Comparison of ENCODE assay signal across 21 cellular contexts in the genomic region with DNA sequence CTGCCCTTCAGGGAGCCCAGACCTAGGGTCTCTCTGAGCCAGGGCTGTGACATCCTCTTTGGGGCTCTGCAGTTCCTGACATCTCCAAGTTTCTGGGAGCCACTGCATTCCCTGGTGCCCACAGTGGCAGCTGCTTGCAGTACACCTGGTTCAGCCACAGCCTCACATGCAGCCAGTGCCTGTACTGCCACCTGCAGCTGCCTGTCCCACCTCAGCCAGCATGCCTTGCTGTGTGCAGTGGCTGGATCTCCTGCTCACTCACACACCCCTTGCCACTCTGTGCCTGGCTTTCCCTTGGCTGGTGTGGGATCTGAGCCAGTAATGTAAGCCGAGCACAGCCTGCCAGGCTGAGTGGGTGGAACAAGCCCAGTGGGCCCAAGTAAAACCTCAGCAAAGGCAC.
DNase-seq lines count a peak whose midpoint lies in the region; ATAC-seq, FAIRE-seq and TF ChIP-seq lines count a peak whose summit lies in the region.
"Had no signal": no experiment of that assay in that cellular context is flagged by ENCODE, and none has a peak within 500 bp of the region (broad histone marks: within the 10 kb centered on the region; RNA-seq: fewer than 3 reads in every experiment).

No MANE protein-coding gene starts in this region.

- BruUV-seq in MCF 10A (replicated peaks; lab: Mats Ljungman, UMichigan) (no TSS peak), mammary epithelial cell (replicated peaks; lab: Mats Ljungman, UMichigan) (no TSS peak), HepG2 (replicated peaks; lab: Mats Ljungman, UMichigan) (no TSS peak)

- CTCF ChIA-PET in MCF 10A (lab: Yijun Ruan, JAX) = interaction anchor here (0.7 to 1.5 kb wide), 3 partner anchors 12 to 495 kb away, joined by 3 to 5 read pairs (median 3); no protein-coding TSS in a partner anchor
- CTCF ChIA-PET in mammary epithelial cell (lab: Charles Lee; ENCODE audit: low non-redundant PET) = no interaction called here
- CTCF ChIA-PET in HepG2 (lab: Yijun Ruan, JAX; ENCODE audit: low intra/inter-chr PET ratio, low total read pairs) = no interaction called here

- H3K4me3 Mint-ChIP-seq in MCF 10A (ENCODE audit: unreplicated experiment) = no peak overlapping the region
- H3K4me3 Mint-ChIP-seq: activated naive CD4-positive, alpha-beta T cell treated with anti-CD3 and anti-CD28 coated beads, Interleukin-2, amount 50 U/mL, for 24 hours; central memory CD8-positive, alpha-beta T cell had no signal

- H3K4me3 ChIP-seq in mammary epithelial cell (replicated peaks in 1 of 3; ENCODE audit: insufficient read depth in 1 of 3, low read depth in 2 of 3, low read length in 3 of 3) (no peak overlapping the region), HepG2 (replicated peaks in 1 of 3; ENCODE audit: insufficient read depth in 1 of 3, low read depth in 2 of 3, low read length in 3 of 3) (no peak overlapping the region), stomach (no peak overlapping the region)
- H3K4me3 ChIP-seq: ascending aorta, thoracic aorta had no signal

- H3K4me1 ChIP-seq in mammary epithelial cell (ENCODE audit: insufficient read depth, low read length) (no peaks in the 10 kb centered on the region), HepG2 (ENCODE audit: insufficient read depth, low read length) (no peaks in the 10 kb centered on the region), stomach (peaks cover 0 to 4% (median 0%) of the 10 kb centered on the region in 4 donors)
- H3K4me1 ChIP-seq: ascending aorta had no signal

- H3K4me1 Mint-ChIP-seq in MCF 10A (ENCODE audit: insufficient read depth, unreplicated experiment) = no peaks in the 10 kb centered on the region
- H3K4me1 Mint-ChIP-seq: activated naive CD4-positive, alpha-beta T cell treated with anti-CD3 and anti-CD28 coated beads, Interleukin-2, amount 50 U/mL, for 24 hours; central memory CD8-positive, alpha-beta T cell had no signal

- TF ChIP-seq EP300 in HepG2 (IDR thresholded peaks at IDR 0.05; ENCODE audit: low read depth in 2 of 2, low read length in 2 of 2) (no peak), HepG2 (CRISPR knock-in tag; IDR thresholded peaks at IDR 0.05; ENCODE audit: borderline replicate concordance) (no peak), stomach (IDR thresholded peaks at IDR 0.05) (no peak)

- intact Hi-C loops in MCF 10A (cut with micrococcal nuclease) (no loop called here), mammary epithelial cell (cut with micrococcal nuclease) (no loop called here), HepG2 (cut with micrococcal nuclease; ENCODE audit: unreplicated experiment) (no loop called here), stomach (cut with DNase I; ENCODE audit: low total_unique reads) (no loop called here)

- WGBS in mammary epithelial cell (ENCODE audit: low coverage, missing lambda C conversion rate) = no CpG with 5 or more reads among the region's 1 CpG
- 17% methylated on average over 1 of the region's 1 CpG for WGBS in HepG2 (ENCODE audit: low lambda C conversion rate)
- 45 to 67% (median 55%) methylated on average over 1 of the region's 1 CpG for WGBS in stomach, 5 donors

- DNase-seq in MCF 10A (ENCODE audit: unreplicated experiment) = peak; percentile 14
- no peak for DNase-seq in mammary epithelial cell
- peak; percentile 48 for DNase-seq in SW480 (ENCODE audit: low spot score)
- DNase-seq in HepG2 (ENCODE audit: low spot score) = no peak
- DNase-seq in NCI-H2227 (lab: John Stamatoyannopoulos, UW; ENCODE audit: unreplicated experiment) = no peak
- DNase-seq in D721Med (ENCODE audit: insufficient read length, low spot score) = no peak
- no peak for DNase-seq in stomach
- DNase-seq in activated CD4-positive, alpha-beta T cell treated with anti-CD3 and anti-CD28 coated beads for 1 hour = no peak
- DNase-seq: activated CD4-positive, alpha-beta T cell treated with anti-CD3 and anti-CD28 coated beads for 48 hours; C1 segment of cervical spinal cord; erythroblast; HCEC 1CT; left ventricle myocardium superior; NCI-H146; NCI-H226; T-helper 1 cell had no signal

- H3K36me3 ChIP-seq in mammary epithelial cell (ENCODE audit: insufficient read depth, low read length) = no peaks in the 10 kb centered on the region
- no peaks in the 10 kb centered on the region for H3K36me3 ChIP-seq in HepG2 (replicated peaks in 1 of 2; ENCODE audit: control insufficient read depth in 1 of 2, insufficient read depth in 2 of 2, low read length in 2 of 2)
- no peaks in the 10 kb centered on the region for H3K36me3 ChIP-seq in stomach
- H3K36me3 ChIP-seq: ascending aorta, neutrophil, thoracic aorta had no signal

- POLR2A ChIA-PET in MCF 10A (lab: Yijun Ruan, JAX) (no interaction called here), HepG2 (lab: Yijun Ruan, JAX) (no interaction called here)

- H3K9me3 Mint-ChIP-seq in MCF 10A (ENCODE audit: unreplicated experiment) = no peaks in the 10 kb centered on the region
- H3K9me3 Mint-ChIP-seq: activated naive CD4-positive, alpha-beta T cell treated with anti-CD3 and anti-CD28 coated beads, Interleukin-2, amount 50 U/mL, for 24 hours had no signal

- H3K9ac ChIP-seq in mammary epithelial cell (ENCODE audit: insufficient read depth, low read length) (no peak overlapping the region), HepG2 (ENCODE audit: insufficient read depth, low read depth, low read length) (no peak overlapping the region)

- H3K9me3 ChIP-seq in mammary epithelial cell (replicated peaks; ENCODE audit: insufficient read depth, low read length) (peaks cover 19% of the 10 kb centered on the region), HepG2 (ENCODE audit: low read length) (peaks cover 86% of the 10 kb centered on the region), stomach (peaks cover 0 to 8% (median 0%) of the 10 kb centered on the region in 4 donors)
- H3K9me3 ChIP-seq: ascending aorta, neutrophil, thoracic aorta had no signal

- no peaks in the 10 kb centered on the region for H3K36me3 Mint-ChIP-seq in MCF 10A (ENCODE audit: insufficient read depth, unreplicated experiment)
- H3K36me3 Mint-ChIP-seq: activated naive CD4-positive, alpha-beta T cell treated with anti-CD3 and anti-CD28 coated beads, Interleukin-2, amount 50 U/mL, for 24 hours had no signal

- no peak overlapping the region for H3K27ac ChIP-seq in mammary epithelial cell (ENCODE audit: insufficient read depth, low read depth, low read length)
- no peak overlapping the region for H3K27ac ChIP-seq in HepG2 (ENCODE audit: extremely low read length, insufficient read depth, low read length)
- H3K27ac ChIP-seq in stomach = no peak overlapping the region
- H3K27ac ChIP-seq: ascending aorta, neutrophil, thoracic aorta had no signal

- no peaks in the 10 kb centered on the region for H3K27me3 Mint-ChIP-seq in MCF 10A (ENCODE audit: insufficient read depth, unreplicated experiment)
- H3K27me3 Mint-ChIP-seq: activated naive CD4-positive, alpha-beta T cell treated with anti-CD3 and anti-CD28 coated beads, Interleukin-2, amount 50 U/mL, for 24 hours; central memory CD8-positive, alpha-beta T cell had no signal

- H3K27me3 ChIP-seq in mammary epithelial cell (ENCODE audit: insufficient read depth, low read length) (no peaks in the 10 kb centered on the region), HepG2 (ENCODE audit: control insufficient read depth in 1 of 2, insufficient read depth in 2 of 2, low read length in 2 of 2) (no peaks in the 10 kb centered on the region), stomach (no peaks in the 10 kb centered on the region)
- H3K27me3 ChIP-seq: ascending aorta, neutrophil had no signal

- dilution Hi-C loops in mammary epithelial cell (cut with HindIII; ENCODE audit: low sequenced_read_pairs) = no loop called here

- H4K20me1 ChIP-seq in mammary epithelial cell (ENCODE audit: insufficient read depth, low read length) (no peaks in the 10 kb centered on the region), HepG2 (ENCODE audit: insufficient read depth, low read length) (no peaks in the 10 kb centered on the region)

- TF ChIP-seq RAD21 in HepG2 (CRISPR knock-in tag; IDR thresholded peaks at IDR 0.05) = no peak

- TF ChIP-seq POLR2A in HepG2 (IDR thresholded peaks at IDR 0.05; ENCODE audit: insufficient read depth in 1 of 2, low read depth in 2 of 2, low read length in 2 of 2) = no peak
- no peak for TF ChIP-seq POLR2A in stomach (IDR thresholded peaks at IDR 0.05)

- no peak overlapping the region for H3K27ac Mint-ChIP-seq in MCF 10A (ENCODE audit: low read depth, unreplicated experiment)
- H3K27ac Mint-ChIP-seq: activated naive CD4-positive, alpha-beta T cell treated with anti-CD3 and anti-CD28 coated beads, Interleukin-2, amount 50 U/mL, for 24 hours had no signal

- FAIRE-seq in HepG2 (lab: Jason Lieb, UNC) = no peak
- FAIRE-seq in D721Med (lab: Jason Lieb, UNC) = no peak

- H3K79me2 ChIP-seq in mammary epithelial cell (ENCODE audit: insufficient read depth, low read length) (no peaks in the 10 kb centered on the region), HepG2 (ENCODE audit: insufficient read depth, low read length) (no peaks in the 10 kb centered on the region)

- no peak for TF ChIP-seq CTCF in MCF 10A (IDR thresholded peaks at IDR 0.05; ENCODE audit: unreplicated experiment)
- no peak for TF ChIP-seq CTCF in mammary epithelial cell (conservative IDR thresholded peaks at IDR 0.05 in 1 of 2, IDR thresholded peaks at IDR 0.05 in 1 of 2; ENCODE audit: extremely low read depth in 1 of 2, insufficient read depth in 1 of 2, low read depth in 1 of 2, low read length in 2 of 2)
- no peak for TF ChIP-seq CTCF in HepG2 (CRISPR knock-in tag; IDR thresholded peaks at IDR 0.05)
- TF ChIP-seq CTCF in D721Med (IDR thresholded peaks at IDR 0.05; ENCODE audit: insufficient read depth, missing control alignments) = no peak
- TF ChIP-seq CTCF in stomach (IDR thresholded peaks at IDR 0.05) = no peak

- no peak overlapping the region for H3K4me2 ChIP-seq in mammary epithelial cell (ENCODE audit: insufficient read depth, low read depth, low read length)
- H3K4me2 ChIP-seq in HepG2 (ENCODE audit: low read depth, low read length) = no peak overlapping the region

- in situ Hi-C loops in mammary epithelial cell (cut with MboI; ENCODE audit: low sequenced_read_pairs in 2 of 2) = no loop called here
- in situ Hi-C loops in HepG2 (cut with HindIII; ENCODE audit: extremely low pct_ligation_motif_present, low pct_unique_long_range_greater_than_20kb) = no loop called here

- ATAC-seq in HepG2 = peak; percentile 27; the same call in 1 of the 3 replicates
- ATAC-seq: left ventricle myocardium superior had no signal

- H2AFZ ChIP-seq in mammary epithelial cell (ENCODE audit: low read depth, low read length) = no peak overlapping the region
- H2AFZ ChIP-seq in HepG2 (ENCODE audit: low read length) = no peak overlapping the region

TF ChIP-seq in HepG2, 621 proteins besides CTCF, POLR2A, EP300 and RAD21 (continues in another document):
- TF ChIP-seq MAF1 (CRISPR knock-in tag; IDR thresholded peaks at IDR 0.05; ENCODE audit: borderline replicate concordance) (no peak), NFIC (IDR thresholded peaks at IDR 0.05; ENCODE audit: low read length) (no peak), ZNF570 (CRISPR knock-in tag; IDR thresholded peaks at IDR 0.05; ENCODE audit: borderline replicate concordance) (no peak), RFX1 (IDR thresholded peaks at IDR 0.05) (no peak), ZSCAN30 (CRISPR knock-in tag; IDR thresholded peaks at IDR 0.05) (no peak), U2AF2 (IDR thresholded peaks at IDR 0.05; ENCODE audit: low read depth, low read length) (no peak), ZNF572 (CRISPR knock-in tag; IDR thresholded peaks at IDR 0.05) (no peak), ZNF335 (CRISPR knock-in tag; IDR thresholded peaks at IDR 0.05) (no peak)

Comparison
In these comparisons a context has a peak if more than half of its experiments do, and no peak if none do; other contexts are left out.
1. DNase-seq: peak in MCF 10A (single experiment) and SW480 (single experiment); none in mammary epithelial cell (single experiment), HepG2 (single experiment), NCI-H2227 (single experiment), D721Med (single experiment), stomach (single experiment) and activated CD4-positive, alpha-beta T cell treated with anti-CD3 and anti-CD28 coated beads for 1 hour (single experiment).